ENCODE assay signal across 9 cellular contexts in the genomic region with DNA sequence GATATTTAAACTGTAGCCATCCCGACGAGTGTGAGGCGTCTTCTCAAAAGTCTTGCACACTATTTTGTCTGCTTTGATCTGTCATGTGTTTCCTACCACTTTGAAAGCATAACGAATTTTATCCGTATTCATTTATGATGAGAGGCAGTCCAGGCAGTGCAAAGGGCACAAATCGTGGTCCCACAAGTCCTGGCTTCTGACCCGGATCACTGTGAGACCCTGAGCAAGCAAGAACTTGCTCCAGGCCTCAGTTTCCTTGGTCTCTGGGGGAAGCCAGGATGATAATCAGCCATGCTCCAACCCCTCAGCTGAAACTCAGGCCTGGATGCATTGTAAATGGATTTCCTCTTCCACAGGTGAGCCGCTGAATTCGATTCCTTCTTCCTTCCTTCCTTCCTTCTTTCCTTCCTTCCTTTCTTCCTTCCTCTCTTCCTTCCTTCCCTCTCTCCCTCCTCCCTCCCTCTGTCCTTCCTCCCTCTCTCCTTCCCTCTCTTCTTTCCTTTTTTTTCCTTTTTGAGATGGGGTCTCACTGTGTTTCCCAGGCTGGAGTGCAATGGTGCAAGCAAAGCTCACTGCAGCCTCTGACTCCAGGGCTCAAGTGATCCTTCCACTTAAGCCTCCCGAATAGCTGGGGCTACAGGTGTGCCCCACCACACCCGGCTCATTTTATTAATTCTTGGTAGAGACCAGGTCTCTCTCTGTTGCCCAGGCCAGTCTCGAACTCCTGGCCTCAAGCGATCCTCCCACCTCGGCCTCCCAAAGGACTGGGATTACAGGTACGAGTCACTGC. TPM values are rescaled to one million over a fixed set of nuclear protein-coding genes. Genes with fewer than 3 reads are reported as not detected.
DNase-seq lines count a peak whose midpoint lies in the region; ATAC-seq and TF ChIP-seq lines count a peak whose summit lies in the region.
"Had no signal": no experiment of that assay in that cellular context is flagged by ENCODE, and none has a peak within 500 bp of the region (broad histone marks: within the 10 kb centered on the region; RNA-seq: fewer than 3 reads in every experiment).

No MANE protein-coding gene starts in this region.

- peak overlapping the region; percentile 76 for H3K4me2 ChIP-seq in Loucy (ENCODE audit: low read depth, low read length, poor library complexity, severe bottlenecking)
- H3K4me2 ChIP-seq in PC-9: no peak overlapping the region

- intact Hi-C loops in CD14-positive monocyte (cut with micrococcal nuclease) (loop anchor here in 1 of 2 donors (10.0 kb wide), 1 partner anchor 58 kb away; no protein-coding TSS in a partner anchor), ovary (cut with DNase I) (loop anchor here in 2 of 4 donors (5.0 kb wide), 1 partner anchor 85 kb away; a partner anchor contains a TSS), PC-9 (cut with micrococcal nuclease; ENCODE audit: unreplicated experiment) (no loop called here)

- H3K36me3 Mint-ChIP-seq in CD14-positive monocyte: no peaks in the 10 kb centered on the region
- peaks cover 7% of the 10 kb centered on the region for H3K36me3 Mint-ChIP-seq in effector memory CD8-positive, alpha-beta T cell (ENCODE audit: insufficient read depth)

- TF ChIP-seq POLR2A in ovary (IDR thresholded peaks at IDR 0.05): no peak

- H3K4me1 Mint-ChIP-seq in CD14-positive monocyte: peaks cover 28% of the 10 kb centered on the region
- H3K4me1 Mint-ChIP-seq in effector memory CD8-positive, alpha-beta T cell (ENCODE audit: low read depth in 2 of 2): peaks cover 13 to 14% of the 10 kb centered on the region in 2 donors

- peak overlapping the region; percentile 49 to 89 (median 84) for H3K27ac Mint-ChIP-seq in CD14-positive monocyte
- H3K27ac Mint-ChIP-seq in effector memory CD8-positive, alpha-beta T cell: peak overlapping the region; percentile 98

- H3K4me1 ChIP-seq in Loucy (ENCODE audit: insufficient read depth, low read length, poor library complexity, severe bottlenecking) (peaks cover 9% of the 10 kb centered on the region), ovary (ENCODE audit: insufficient read depth) (peaks cover 3% of the 10 kb centered on the region), PC-9 (replicated peaks; ENCODE audit: insufficient read depth) (0 out of 2 replicates have a peak, but pooled peaks cover 3% of the 10 kb centered on the region)

- ATAC-seq in effector memory CD8-positive, alpha-beta T cell (replicated peaks): no peak
- no peak for ATAC-seq in GM18498 (IDR thresholded peaks at IDR 0.05; ENCODE audit: unreplicated experiment)

- no peaks in the 10 kb centered on the region for H3F3A ChIP-seq in Loucy (ENCODE audit: low read depth)
- H3F3A ChIP-seq in PC-9 (ENCODE audit: insufficient read depth, low read depth): no peaks in the 10 kb centered on the region

- POLR2A ChIA-PET in PC-9 (lab: Charles Lee; ENCODE audit: unreplicated experiment): no interaction called here

- no peaks in the 10 kb centered on the region for H3K9me3 ChIP-seq in Loucy (ENCODE audit: insufficient read depth, low read depth, low read length)
- no peaks in the 10 kb centered on the region for H3K9me3 ChIP-seq in ovary
- no peaks in the 10 kb centered on the region for H3K9me3 ChIP-seq in PC-9 (ENCODE audit: insufficient read depth, low read depth)

- peaks cover 0 to 8% (median 6%) of the 10 kb centered on the region in 3 donors for H3K27me3 Mint-ChIP-seq in CD14-positive monocyte (ENCODE audit: low read depth in 3 of 3)
- H3K27me3 Mint-ChIP-seq in effector memory CD8-positive, alpha-beta T cell: peaks cover 4 to 8% of the 10 kb centered on the region in 2 donors

- DNase-seq in CD14-positive monocyte (ENCODE audit: low spot score) (no peak), ovary (no peak), ureter (ENCODE audit: low spot score) (no peak), PC-9 (no peak)
- no peak for DNase-seq in effector memory CD8-positive, alpha-beta T cell
- DNase-seq in activated effector memory CD4-positive, alpha-beta T cell treated with Interleukin-2 at 50 U/mL for 16 hours: no peak
- DNase-seq: NCI-H226 had no signal

- H3K79me2 ChIP-seq in Loucy (ENCODE audit: insufficient read depth, low read length) (no peaks in the 10 kb centered on the region), PC-9 (ENCODE audit: low read depth) (no peaks in the 10 kb centered on the region)

- H2AFZ ChIP-seq in Loucy (ENCODE audit: low read length): peak overlapping the region; percentile 99
- H2AFZ ChIP-seq in PC-9: no peak overlapping the region

- H3K4me3 ChIP-seq in Loucy (ENCODE audit: low read length, poor library complexity, severe bottlenecking) (peak overlapping the region; percentile 95), ovary (peak overlapping the region; percentile 55), PC-9 (no peak overlapping the region)

- TF ChIP-seq CTCF in CD14-positive monocyte (IDR thresholded peaks at IDR 0.05) (no peak), Loucy (conservative IDR thresholded peaks at IDR 0.05; ENCODE audit: low read length) (no peak), ovary (IDR thresholded peaks at IDR 0.05) (no peak), PC-9 (conservative IDR thresholded peaks at IDR 0.05) (no peak)

- CTCF ChIA-PET in PC-9 (lab: Charles Lee): interaction anchor here (0.5 to 0.7 kb wide), 2 partner anchors 12 to 57 kb away, joined by 7 to 15 read pairs; no protein-coding TSS in a partner anchor

- H3K27ac ChIP-seq in ovary (no peak overlapping the region), PC-9 (no peak overlapping the region)

- H3K9me2 ChIP-seq in Loucy (replicated peaks; ENCODE audit: low read depth, low read length) (no peaks in the 10 kb centered on the region), PC-9 (ENCODE audit: insufficient read depth) (no peaks in the 10 kb centered on the region)

- H4K20me1 ChIP-seq in Loucy (ENCODE audit: insufficient read depth, low read length, poor library complexity, severe bottlenecking) (no peaks in the 10 kb centered on the region), PC-9 (ENCODE audit: insufficient read depth) (no peaks in the 10 kb centered on the region)

- TF ChIP-seq EP300 in ovary (IDR thresholded peaks at IDR 0.05): no peak

- peaks cover 0 to 4% (median 0%) of the 10 kb centered on the region in 7 donors for H3K9me3 Mint-ChIP-seq in CD14-positive monocyte
- H3K9me3 Mint-ChIP-seq in effector memory CD8-positive, alpha-beta T cell: no peaks in the 10 kb centered on the region

- H3K36me3 ChIP-seq in Loucy (ENCODE audit: insufficient read depth, low read length) (no peaks in the 10 kb centered on the region), ovary (no peaks in the 10 kb centered on the region), PC-9 (ENCODE audit: low read depth) (no peaks in the 10 kb centered on the region)

- WGBS in ovary, 3 donors: 69 to 71% (median 70%) methylated on average over 15 of the region's 15 CpGs

- peak overlapping the region; percentile 91 for H3K9ac ChIP-seq in Loucy (ENCODE audit: low read depth, low read length, poor library complexity, severe bottlenecking)

- no peaks in the 10 kb centered on the region for H3K27me3 ChIP-seq in Loucy (ENCODE audit: insufficient read depth, low read length, poor library complexity, severe bottlenecking)
- H3K27me3 ChIP-seq in ovary: no peaks in the 10 kb centered on the region
- peaks cover 44% of the 10 kb centered on the region for H3K27me3 ChIP-seq in PC-9 (ENCODE audit: insufficient read depth, low read depth)

- peak overlapping the region; percentile 81 to 88 for H3K4me3 Mint-ChIP-seq in CD14-positive monocyte
- H3K4me3 Mint-ChIP-seq in effector memory CD8-positive, alpha-beta T cell: peak overlapping the region; percentile 84 to 85

- no TSS peak for BruUV-seq in PC-9 (replicated peaks; lab: Mats Ljungman, UMichigan)

RNA-seq across cellular contexts. Expression of a gene that starts 18.4 kb away (rescaled TPM):
- polyA plus RNA-seq in CD14-positive monocyte (10 to 100 TPM; 10.7 to 24.3 TPM), ovary (10 to 100 TPM; 14.2 to 29.4 TPM)
- total RNA-seq in ovary (10 to 100 TPM; 28.8 to 90.7 (median 73.9) TPM), ureter (105 TPM), PC-9 (2021) (69.4 and 70.3 TPM in 2 replicates)

RNA-seq across cellular contexts. Expression of a gene that starts 21.1 kb away (rescaled TPM):
- polyA plus RNA-seq in CD14-positive monocyte (not detected), ovary (1 to 10 TPM; 1.3 to 5.4 TPM)
- total RNA-seq in ovary (10 to 100 TPM in 1 of 7 donors, 1 to 10 TPM in 3, under 1 TPM in 3; 0.34 to 21.3 (median 2.3) TPM), ureter (6.2 TPM), PC-9 (2021) (0.70 TPM in 1 of 2 replicates, not detected in the other)

RNA-seq across cellular contexts. Expression of a gene that starts 52.6 kb away (rescaled TPM):
- 1 to 10 TPM; 1.5 to 4.6 TPM for polyA plus RNA-seq in CD14-positive monocyte
- total RNA-seq in ovary: 10 to 100 TPM in 6 of 7 donors, 1 to 10 TPM in 1; 9.2 to 16.2 (median 13.5) TPM
- polyA plus RNA-seq in ovary: 10 to 100 TPM in 1 of 2 donors, 1 to 10 TPM in 1; 9.2 to 11.8 TPM
- 13.3 TPM for total RNA-seq in ureter
- 8.9 and 9.7 TPM in 2 replicates for total RNA-seq in PC-9 (2021)
